ENCODE assay signal across 1 cellular context in genomic region chr15:78709263-78709882, GRCh38.
A peak's percentile ranks its signal among the peaks of the same experiment; 100 is the strongest.
TF ChIP-seq lines count a peak whose summit lies in the region.

No MANE protein-coding gene starts in this region.

TF ChIP-seq in HEK293, 187 proteins besides CTCF, POLR2A, EP300 and RAD21 (continued from another document):
- TF ChIP-seq, protein P1, sequence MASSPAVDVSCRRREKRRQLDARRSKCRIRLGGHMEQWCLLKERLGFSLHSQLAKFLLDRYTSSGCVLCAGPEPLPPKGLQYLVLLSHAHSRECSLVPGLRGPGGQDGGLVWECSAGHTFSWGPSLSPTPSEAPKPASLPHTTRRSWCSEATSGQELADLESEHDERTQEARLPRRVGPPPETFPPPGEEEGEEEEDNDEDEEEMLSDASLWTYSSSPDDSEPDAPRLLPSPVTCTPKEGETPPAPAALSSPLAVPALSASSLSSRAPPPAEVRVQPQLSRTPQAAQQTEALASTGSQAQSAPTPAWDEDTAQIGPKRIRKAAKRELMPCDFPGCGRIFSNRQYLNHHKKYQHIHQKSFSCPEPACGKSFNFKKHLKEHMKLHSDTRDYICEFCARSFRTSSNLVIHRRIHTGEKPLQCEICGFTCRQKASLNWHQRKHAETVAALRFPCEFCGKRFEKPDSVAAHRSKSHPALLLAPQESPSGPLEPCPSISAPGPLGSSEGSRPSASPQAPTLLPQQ (tag by site-specific recombination; IDR thresholded peaks at IDR 0.05) = peak; percentile 75; the same call in 1 of the 2 replicates
- TF ChIP-seq ZNF600 (tag by site-specific recombination; IDR thresholded peaks at IDR 0.05) (peak; percentile 69), ZNF561 (tag by site-specific recombination; IDR thresholded peaks at IDR 0.05; ENCODE audit: borderline replicate concordance) (no peak), OVOL3 (tag by site-specific recombination; IDR thresholded peaks at IDR 0.05) (no peak), ZNF37A (tag by site-specific recombination; IDR thresholded peaks at IDR 0.05) (no peak)
- TF ChIP-seq, protein P2, sequence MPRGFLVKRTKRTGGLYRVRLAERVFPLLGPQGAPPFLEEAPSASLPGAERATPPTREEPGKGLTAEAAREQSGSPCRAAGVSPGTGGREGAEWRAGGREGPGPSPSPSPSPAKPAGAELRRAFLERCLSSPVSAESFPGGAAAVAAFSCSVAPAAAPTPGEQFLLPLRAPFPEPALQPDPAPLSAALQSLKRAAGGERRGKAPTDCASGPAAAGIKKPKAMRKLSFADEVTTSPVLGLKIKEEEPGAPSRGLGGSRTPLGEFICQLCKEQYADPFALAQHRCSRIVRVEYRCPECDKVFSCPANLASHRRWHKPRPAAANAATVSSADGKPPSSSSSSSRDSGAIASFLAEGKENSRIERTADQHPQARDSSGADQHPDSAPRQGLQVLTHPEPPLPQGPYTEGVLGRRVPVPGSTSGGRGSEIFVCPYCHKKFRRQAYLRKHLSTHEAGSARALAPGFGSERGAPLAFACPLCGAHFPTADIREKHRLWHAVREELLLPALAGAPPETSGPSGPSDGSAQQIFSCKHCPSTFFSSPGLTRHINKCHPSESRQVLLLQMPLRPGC (tag by site-specific recombination; IDR thresholded peaks at IDR 0.05) = no peak
- TF ChIP-seq, protein P3, sequence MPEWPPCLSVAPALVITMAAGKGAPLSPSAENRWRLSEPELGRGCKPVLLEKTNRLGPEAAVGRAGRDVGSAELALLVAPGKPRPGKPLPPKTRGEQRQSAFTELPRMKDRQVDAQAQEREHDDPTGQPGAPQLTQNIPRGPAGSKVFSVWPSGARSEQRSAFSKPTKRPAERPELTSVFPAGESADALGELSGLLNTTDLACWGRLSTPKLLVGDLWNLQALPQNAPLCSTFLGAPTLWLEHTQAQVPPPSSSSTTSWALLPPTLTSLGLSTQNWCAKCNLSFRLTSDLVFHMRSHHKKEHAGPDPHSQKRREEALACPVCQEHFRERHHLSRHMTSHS (tag by site-specific recombination; IDR thresholded peaks at IDR 0.05) = no peak
TF ChIP-seq in HEK293: peak in this region for 11.
